Comparison of ENCODE assay signal across 1 cellular context in the genomic region with DNA sequence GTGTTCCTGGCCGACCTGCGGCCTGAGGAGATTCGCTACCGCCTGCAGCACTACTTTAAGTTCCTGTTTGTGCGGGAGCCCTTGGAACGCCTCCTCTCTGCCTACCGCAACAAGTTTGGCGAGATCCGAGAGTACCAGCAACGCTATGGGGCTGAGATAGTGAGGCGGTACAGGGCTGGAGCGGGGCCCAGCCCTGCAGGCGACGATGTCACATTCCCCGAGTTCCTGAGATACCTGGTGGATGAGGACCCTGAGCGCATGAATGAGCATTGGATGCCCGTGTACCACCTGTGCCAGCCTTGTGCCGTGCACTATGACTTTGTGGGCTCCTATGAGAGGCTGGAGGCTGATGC.
TF ChIP-seq lines count a peak whose summit lies in the region.

No MANE protein-coding gene starts in this region.

TF ChIP-seq in K562, 482 proteins besides CTCF, POLR2A, EP300 and RAD21 (continued from another document and continues in another):
- TF ChIP-seq, protein P1, sequence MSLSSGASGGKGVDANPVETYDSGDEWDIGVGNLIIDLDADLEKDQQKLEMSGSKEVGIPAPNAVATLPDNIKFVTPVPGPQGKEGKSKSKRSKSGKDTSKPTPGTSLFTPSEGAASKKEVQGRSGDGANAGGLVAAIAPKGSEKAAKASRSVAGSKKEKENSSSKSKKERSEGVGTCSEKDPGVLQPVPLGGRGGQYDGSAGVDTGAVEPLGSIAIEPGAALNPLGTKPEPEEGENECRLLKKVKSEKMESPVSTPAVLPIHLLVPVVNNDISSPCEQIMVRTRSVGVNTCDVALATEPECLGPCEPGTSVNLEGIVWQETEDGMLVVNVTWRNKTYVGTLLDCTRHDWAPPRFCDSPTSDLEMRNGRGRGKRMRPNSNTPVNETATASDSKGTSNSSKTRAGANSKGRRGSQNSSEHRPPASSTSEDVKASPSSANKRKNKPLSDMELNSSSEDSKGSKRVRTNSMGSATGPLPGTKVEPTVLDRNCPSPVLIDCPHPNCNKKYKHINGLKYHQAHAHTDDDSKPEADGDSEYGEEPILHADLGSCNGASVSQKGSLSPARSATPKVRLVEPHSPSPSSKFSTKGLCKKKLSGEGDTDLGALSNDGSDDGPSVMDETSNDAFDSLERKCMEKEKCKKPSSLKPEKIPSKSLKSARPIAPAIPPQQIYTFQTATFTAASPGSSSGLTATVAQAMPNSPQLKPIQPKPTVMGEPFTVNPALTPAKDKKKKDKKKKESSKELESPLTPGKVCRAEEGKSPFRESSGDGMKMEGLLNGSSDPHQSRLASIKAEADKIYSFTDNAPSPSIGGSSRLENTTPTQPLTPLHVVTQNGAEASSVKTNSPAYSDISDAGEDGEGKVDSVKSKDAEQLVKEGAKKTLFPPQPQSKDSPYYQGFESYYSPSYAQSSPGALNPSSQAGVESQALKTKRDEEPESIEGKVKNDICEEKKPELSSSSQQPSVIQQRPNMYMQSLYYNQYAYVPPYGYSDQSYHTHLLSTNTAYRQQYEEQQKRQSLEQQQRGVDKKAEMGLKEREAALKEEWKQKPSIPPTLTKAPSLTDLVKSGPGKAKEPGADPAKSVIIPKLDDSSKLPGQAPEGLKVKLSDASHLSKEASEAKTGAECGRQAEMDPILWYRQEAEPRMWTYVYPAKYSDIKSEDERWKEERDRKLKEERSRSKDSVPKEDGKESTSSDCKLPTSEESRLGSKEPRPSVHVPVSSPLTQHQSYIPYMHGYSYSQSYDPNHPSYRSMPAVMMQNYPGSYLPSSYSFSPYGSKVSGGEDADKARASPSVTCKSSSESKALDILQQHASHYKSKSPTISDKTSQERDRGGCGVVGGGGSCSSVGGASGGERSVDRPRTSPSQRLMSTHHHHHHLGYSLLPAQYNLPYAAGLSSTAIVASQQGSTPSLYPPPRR (CRISPR knock-in tag; IDR thresholded peaks at IDR 0.05; ENCODE audit: borderline replicate concordance), result no peak
- no peak for TF ChIP-seq MAFG (tag; conservative IDR thresholded peaks at IDR 0.05)
- no peak for TF ChIP-seq PRPF4 (IDR thresholded peaks at IDR 0.05; ENCODE audit: insufficient read depth, low read depth, low read length, poor library complexity, severe bottlenecking)
- TF ChIP-seq SIN3B (IDR thresholded peaks at IDR 0.05; ENCODE audit: low read depth), result no peak
- no peak for TF ChIP-seq RBM39 (optimal IDR thresholded peaks at IDR 0.05; ENCODE audit: low read depth, low read length)
- TF ChIP-seq ESRRA (IDR thresholded peaks at IDR 0.05; ENCODE audit: borderline replicate concordance, low read depth), result no peak
- TF ChIP-seq, protein P2, sequence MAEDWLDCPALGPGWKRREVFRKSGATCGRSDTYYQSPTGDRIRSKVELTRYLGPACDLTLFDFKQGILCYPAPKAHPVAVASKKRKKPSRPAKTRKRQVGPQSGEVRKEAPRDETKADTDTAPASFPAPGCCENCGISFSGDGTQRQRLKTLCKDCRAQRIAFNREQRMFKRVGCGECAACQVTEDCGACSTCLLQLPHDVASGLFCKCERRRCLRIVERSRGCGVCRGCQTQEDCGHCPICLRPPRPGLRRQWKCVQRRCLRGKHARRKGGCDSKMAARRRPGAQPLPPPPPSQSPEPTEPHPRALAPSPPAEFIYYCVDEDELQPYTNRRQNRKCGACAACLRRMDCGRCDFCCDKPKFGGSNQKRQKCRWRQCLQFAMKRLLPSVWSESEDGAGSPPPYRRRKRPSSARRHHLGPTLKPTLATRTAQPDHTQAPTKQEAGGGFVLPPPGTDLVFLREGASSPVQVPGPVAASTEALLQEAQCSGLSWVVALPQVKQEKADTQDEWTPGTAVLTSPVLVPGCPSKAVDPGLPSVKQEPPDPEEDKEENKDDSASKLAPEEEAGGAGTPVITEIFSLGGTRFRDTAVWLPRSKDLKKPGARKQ (CRISPR knock-in tag; IDR thresholded peaks at IDR 0.05), result no peak
- TF ChIP-seq, protein P3, sequence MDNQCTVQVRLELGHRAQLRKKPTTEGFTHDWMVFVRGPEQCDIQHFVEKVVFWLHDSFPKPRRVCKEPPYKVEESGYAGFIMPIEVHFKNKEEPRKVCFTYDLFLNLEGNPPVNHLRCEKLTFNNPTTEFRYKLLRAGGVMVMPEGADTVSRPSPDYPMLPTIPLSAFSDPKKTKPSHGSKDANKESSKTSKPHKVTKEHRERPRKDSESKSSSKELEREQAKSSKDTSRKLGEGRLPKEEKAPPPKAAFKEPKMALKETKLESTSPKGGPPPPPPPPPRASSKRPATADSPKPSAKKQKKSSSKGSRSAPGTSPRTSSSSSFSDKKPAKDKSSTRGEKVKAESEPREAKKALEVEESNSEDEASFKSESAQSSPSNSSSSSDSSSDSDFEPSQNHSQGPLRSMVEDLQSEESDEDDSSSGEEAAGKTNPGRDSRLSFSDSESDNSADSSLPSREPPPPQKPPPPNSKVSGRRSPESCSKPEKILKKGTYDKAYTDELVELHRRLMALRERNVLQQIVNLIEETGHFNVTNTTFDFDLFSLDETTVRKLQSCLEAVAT (IDR thresholded peaks at IDR 0.05), result 0 out of 4 replicates have a peak, but pooled peaks of 1 of the 2 experiments have one; percentile 15
- no peak for TF ChIP-seq PTRF (tag; IDR thresholded peaks at IDR 0.05)
- TF ChIP-seq HOXB6 (CRISPR knock-in tag; IDR thresholded peaks at IDR 0.05; ENCODE audit: borderline replicate concordance), result no peak
- TF ChIP-seq POU5F1 (IDR thresholded peaks at IDR 0.05; ENCODE audit: borderline replicate concordance, low read depth, low read length, partially characterized antibody), result no peak
- no peak for TF ChIP-seq SMARCA4 (IDR thresholded peaks at IDR 0.05)
- TF ChIP-seq CHD4 (IDR thresholded peaks at IDR 0.05; ENCODE audit: insufficient read depth, insufficient replicate concordance, low read depth, low read length, poor library complexity, severe bottlenecking), result no peak
- TF ChIP-seq HNRNPLL (IDR thresholded peaks at IDR 0.05; ENCODE audit: low read depth, low read length, poor library complexity, severe bottlenecking), result peak; percentile 2
- no peak for TF ChIP-seq ZNF592 (IDR thresholded peaks at IDR 0.05)
- no peak for TF ChIP-seq ZNF561 (CRISPR knock-in tag; conservative IDR thresholded peaks at IDR 0.05)
- TF ChIP-seq ZNF766 (CRISPR knock-in tag; conservative IDR thresholded peaks at IDR 0.05), result no peak
- TF ChIP-seq YY1 (IDR thresholded peaks at IDR 0.05; ENCODE audit: borderline replicate concordance in 1 of 3, control insufficient read depth in 1 of 3, extremely low read depth in 1 of 3, insufficient read depth in 3 of 3, insufficient read length in 1 of 3, insufficient replicate concordance in 2 of 3, low read depth in 1 of 3, low read length in 2 of 3), result peak in 1 of 3 experiments; percentile 11
- peak in 1 of 2 experiments; percentile 29; a peak in 1 of 4 replicates for TF ChIP-seq NRF1 (conservative IDR thresholded peaks at IDR 0.05 in 1 of 2, IDR thresholded peaks at IDR 0.05 in 1 of 2)
- TF ChIP-seq RBBP5 (IDR thresholded peaks at IDR 0.05; ENCODE audit: borderline replicate concordance, insufficient read depth, low read length, poor library complexity, severe bottlenecking), result peak; percentile 62
- TF ChIP-seq KAT7 (CRISPR knock-in tag; IDR thresholded peaks at IDR 0.05; ENCODE audit: borderline replicate concordance), result no peak
- TF ChIP-seq ZNF780A (CRISPR knock-in tag; IDR thresholded peaks at IDR 0.05), result no peak
- no peak for TF ChIP-seq ZBTB11 (CRISPR knock-in tag; IDR thresholded peaks at IDR 0.05)
- TF ChIP-seq ZBTB1 (CRISPR knock-in tag; IDR thresholded peaks at IDR 0.05; ENCODE audit: borderline replicate concordance, low read depth), result 0 out of 2 replicates have a peak, but pooled peaks have one; percentile 5
- no peak for TF ChIP-seq PHTF2 (CRISPR knock-in tag; IDR thresholded peaks at IDR 0.05)
- TF ChIP-seq HDGF (IDR thresholded peaks at IDR 0.05), result no peak
- no peak for TF ChIP-seq CCNT2 (IDR thresholded peaks at IDR 0.05; ENCODE audit: borderline replicate concordance, extremely low read depth, insufficient read length, low read depth, low read length)
- TF ChIP-seq MXI1 (IDR thresholded peaks at IDR 0.05; ENCODE audit: low read depth, low read length), result no peak
- no peak for TF ChIP-seq SAFB2 (IDR thresholded peaks at IDR 0.05; ENCODE audit: borderline replicate concordance, low read depth, low read length, severe bottlenecking)
- no peak for TF ChIP-seq ZNF184 (CRISPR knock-in tag; IDR thresholded peaks at IDR 0.05)
- TF ChIP-seq, protein P4, sequence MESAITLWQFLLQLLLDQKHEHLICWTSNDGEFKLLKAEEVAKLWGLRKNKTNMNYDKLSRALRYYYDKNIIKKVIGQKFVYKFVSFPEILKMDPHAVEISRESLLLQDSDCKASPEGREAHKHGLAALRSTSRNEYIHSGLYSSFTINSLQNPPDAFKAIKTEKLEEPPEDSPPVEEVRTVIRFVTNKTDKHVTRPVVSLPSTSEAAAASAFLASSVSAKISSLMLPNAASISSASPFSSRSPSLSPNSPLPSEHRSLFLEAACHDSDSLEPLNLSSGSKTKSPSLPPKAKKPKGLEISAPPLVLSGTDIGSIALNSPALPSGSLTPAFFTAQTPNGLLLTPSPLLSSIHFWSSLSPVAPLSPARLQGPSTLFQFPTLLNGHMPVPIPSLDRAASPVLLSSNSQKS (CRISPR knock-in tag; IDR thresholded peaks at IDR 0.05), result no peak
- no peak for TF ChIP-seq ZBTB9 (CRISPR knock-in tag; IDR thresholded peaks at IDR 0.05)
- no peak for TF ChIP-seq ATF1 (CRISPR knock-in tag; IDR thresholded peaks at IDR 0.05)
- no peak for TF ChIP-seq ATF1 (tag; IDR thresholded peaks at IDR 0.05)
- 0 out of 2 replicates have a peak, but pooled peaks have one; percentile 10 for TF ChIP-seq TARDBP (IDR thresholded peaks at IDR 0.05)
- TF ChIP-seq ZNF232 (CRISPR knock-in tag; IDR thresholded peaks at IDR 0.05), result no peak
- no peak for TF ChIP-seq ZBTB33 (CRISPR knock-in tag; IDR thresholded peaks at IDR 0.05)
- no peak for TF ChIP-seq RBM14 (IDR thresholded peaks at IDR 0.05; ENCODE audit: borderline replicate concordance, insufficient read depth, low read depth, low read length)
